Comparison of ENCODE assay signal across 10 cellular contexts in the genomic region with DNA sequence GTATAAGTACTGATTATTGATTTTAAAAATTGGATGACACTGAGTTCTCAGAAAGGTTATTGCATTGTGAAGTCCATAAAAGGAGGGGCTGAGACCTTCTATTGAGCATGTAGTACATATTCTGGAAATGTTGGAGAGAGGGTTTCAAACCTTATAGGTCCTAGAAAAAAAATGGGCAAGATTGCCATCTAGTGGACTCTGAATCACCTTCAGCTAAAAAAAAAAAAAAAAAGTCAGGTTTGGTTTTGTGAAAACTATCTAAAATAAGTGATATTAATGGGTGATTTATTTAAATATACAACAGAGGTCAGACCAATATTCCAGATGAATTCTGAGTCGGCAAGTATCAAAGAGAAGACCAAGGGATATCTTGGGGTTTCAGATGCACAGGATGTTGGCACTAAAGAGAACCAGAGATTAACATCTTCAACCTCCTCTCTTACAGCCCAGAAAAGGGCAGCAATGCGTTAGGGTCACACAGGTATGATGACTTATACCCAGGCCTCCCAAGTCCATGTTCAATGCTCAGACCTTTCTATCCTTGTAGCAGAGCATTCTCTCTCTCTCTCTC.
DNase-seq lines count a peak whose midpoint lies in the region; ATAC-seq and TF ChIP-seq lines count a peak whose summit lies in the region.
"Had no signal": no experiment of that assay in that cellular context is flagged by ENCODE, and none has a peak within 500 bp of the region (broad histone marks: within the 10 kb centered on the region; RNA-seq: fewer than 3 reads in every experiment).

No MANE protein-coding gene starts in this region.

- peak; percentile 59 for TF ChIP-seq CTCF in DND-41 (IDR thresholded peaks at IDR 0.05; ENCODE audit: borderline replicate concordance, extremely low read depth, low read length, poor library complexity, severe bottlenecking)

- DNase-seq in DND-41 (no peak), HuH-7 (ENCODE audit: low spot score) (peak; percentile 12), SK-N-DZ (ENCODE audit: low spot score) (peak; percentile 12), iris pigment epithelial cell (ENCODE audit: low read depth) (peak; percentile 23), amniotic stem cell (lab: John Stamatoyannopoulos, UW) (no peak)
- DNase-seq in effector memory CD8-positive, alpha-beta T cell: no peak
- DNase-seq in effector CD8-positive, alpha-beta T cell (lab: John Stamatoyannopoulos, UW): no peak

- no peaks in the 10 kb centered on the region for H3K79me2 ChIP-seq in DND-41 (ENCODE audit: insufficient read depth, low read length)

- H4K20me1 ChIP-seq in DND-41 (ENCODE audit: insufficient read depth, low read length): no peaks in the 10 kb centered on the region

- H3K27me3 ChIP-seq in DND-41 (ENCODE audit: insufficient read depth, low read length, poor library complexity): no peaks in the 10 kb centered on the region

- no peaks in the 10 kb centered on the region for H3K4me1 ChIP-seq in DND-41 (ENCODE audit: insufficient read depth, low read length)

- H3K36me3 Mint-ChIP-seq in effector memory CD8-positive, alpha-beta T cell (ENCODE audit: insufficient read depth): no peaks in the 10 kb centered on the region
- H3K36me3 Mint-ChIP-seq: memory B cell had no signal

- H3K36me3 ChIP-seq in DND-41 (ENCODE audit: insufficient read depth, low read length): no peaks in the 10 kb centered on the region

- H3K4me3 ChIP-seq in DND-41 (ENCODE audit: low read depth in 1 of 2, low read length in 2 of 2): no peak overlapping the region
- H3K4me3 ChIP-seq: SK-N-MC had no signal

- no peaks in the 10 kb centered on the region for H3K9me3 ChIP-seq in DND-41 (ENCODE audit: insufficient read depth, low read length, severe bottlenecking)

- H3K4me1 Mint-ChIP-seq in effector memory CD8-positive, alpha-beta T cell (ENCODE audit: low read depth in 2 of 2): no peaks in the 10 kb centered on the region
- H3K4me1 Mint-ChIP-seq: memory B cell had no signal

- no peak overlapping the region for H3K27ac Mint-ChIP-seq in effector memory CD8-positive, alpha-beta T cell
- H3K27ac Mint-ChIP-seq: memory B cell had no signal

- H3K27ac ChIP-seq in DND-41 (ENCODE audit: low read length): no peak overlapping the region
- H3K27ac ChIP-seq: SK-N-MC had no signal

- H3K9me3 Mint-ChIP-seq in effector memory CD8-positive, alpha-beta T cell: no peaks in the 10 kb centered on the region
- H3K9me3 Mint-ChIP-seq: memory B cell had no signal

- no peak overlapping the region for H2AFZ ChIP-seq in DND-41 (ENCODE audit: low read depth, low read length)

- no peak overlapping the region for H3K4me2 ChIP-seq in DND-41 (ENCODE audit: insufficient read depth, low read length)

- H3K9ac ChIP-seq in DND-41 (ENCODE audit: low read depth, low read length): no peak overlapping the region

- H3K4me3 Mint-ChIP-seq in effector memory CD8-positive, alpha-beta T cell: no peak overlapping the region
- H3K4me3 Mint-ChIP-seq: memory B cell had no signal

- ATAC-seq in DND-41 (ENCODE audit: insufficient read depth, low read depth) (no peak), HG03520 (IDR thresholded peaks at IDR 0.05; ENCODE audit: unreplicated experiment) (no peak)
- no peak for ATAC-seq in effector memory CD8-positive, alpha-beta T cell (replicated peaks)

- peaks cover 17 to 25% of the 10 kb centered on the region in 2 donors for H3K27me3 Mint-ChIP-seq in effector memory CD8-positive, alpha-beta T cell

Comparison
In these comparisons a context has a peak if more than half of its experiments do, and no peak if none do; other contexts are left out.
1. DNase-seq: peak in HuH-7 (single experiment), SK-N-DZ (single experiment) and iris pigment epithelial cell (single experiment); none in DND-41 (single experiment), effector memory CD8-positive, alpha-beta T cell (0 of 3), effector CD8-positive, alpha-beta T cell (single experiment) and amniotic stem cell (single experiment).